Comparison of ENCODE assay signal across 1 cellular context in the genomic region with DNA sequence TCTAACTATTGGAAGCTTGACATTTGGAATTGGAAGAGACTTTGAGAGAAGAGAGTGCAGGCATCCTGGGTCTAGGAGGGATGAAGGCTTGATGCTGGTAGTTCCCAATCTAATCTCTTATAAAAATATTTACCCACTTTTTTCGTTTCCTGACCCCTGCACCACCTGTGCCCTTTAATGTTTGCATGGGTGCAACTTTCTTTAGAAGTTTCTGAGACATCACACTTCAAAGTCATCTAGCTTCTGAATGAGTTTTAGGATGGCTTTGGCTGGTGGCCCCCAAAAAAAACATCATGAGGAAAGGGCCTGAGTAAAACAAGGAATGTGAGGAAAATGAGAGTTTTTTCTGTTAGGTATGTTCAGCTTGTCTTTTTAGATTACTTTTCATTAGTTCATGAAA.
A peak's percentile ranks its signal among the peaks of the same experiment; 100 is the strongest.
TF ChIP-seq lines count a peak whose summit lies in the region.

No MANE protein-coding gene starts in this region.

TF ChIP-seq in HepG2, 621 proteins besides CTCF, POLR2A, EP300 and RAD21 (continued from another document and continues in another):
- TF ChIP-seq ZBTB39 (CRISPR knock-in tag; IDR thresholded peaks at IDR 0.05) (no peak), CBFB (CRISPR knock-in tag; IDR thresholded peaks at IDR 0.05) (no peak), PHF21A (CRISPR knock-in tag; IDR thresholded peaks at IDR 0.05) (peak; percentile 44; the same call in 1 of the 2 replicates), NONO (IDR thresholded peaks at IDR 0.05) (no peak), NONO (CRISPR knock-in tag; conservative IDR thresholded peaks at IDR 0.05) (no peak), DNMT3B (CRISPR knock-in tag; conservative IDR thresholded peaks at IDR 0.05) (no peak), YEATS4 (CRISPR knock-in tag; IDR thresholded peaks at IDR 0.05; ENCODE audit: borderline replicate concordance) (no peak), KAT2B (IDR thresholded peaks at IDR 0.05; ENCODE audit: borderline replicate concordance, low read depth, low read length) (no peak), HDAC1 (CRISPR knock-in tag; IDR thresholded peaks at IDR 0.05) (0 out of 2 replicates have a peak, but pooled peaks have one; percentile 19), KDM5A (IDR thresholded peaks at IDR 0.05; ENCODE audit: borderline replicate concordance, low read length) (no peak), NFIC (IDR thresholded peaks at IDR 0.05; ENCODE audit: low read length) (peak; percentile 62; the same call in 1 of the 2 replicates), ZNF652 (CRISPR knock-in tag; IDR thresholded peaks at IDR 0.05; ENCODE audit: borderline replicate concordance, low read depth) (no peak), ZKSCAN8 (CRISPR knock-in tag; IDR thresholded peaks at IDR 0.05; ENCODE audit: borderline replicate concordance) (no peak), ZNF296 (CRISPR knock-in tag; conservative IDR thresholded peaks at IDR 0.05) (no peak), GPN1 (CRISPR knock-in tag; IDR thresholded peaks at IDR 0.05; ENCODE audit: borderline replicate concordance) (no peak), ZNF136 (CRISPR knock-in tag; IDR thresholded peaks at IDR 0.05; ENCODE audit: low read depth) (no peak), SMYD3 (CRISPR knock-in tag; IDR thresholded peaks at IDR 0.05) (0 out of 2 replicates have a peak, but pooled peaks have one; percentile 58), MAZ (IDR thresholded peaks at IDR 0.05; ENCODE audit: borderline replicate concordance, low read depth, low read length) (no peak), MAZ (CRISPR knock-in tag; IDR thresholded peaks at IDR 0.05; ENCODE audit: low read depth) (no peak), ZNF253 (CRISPR knock-in tag; IDR thresholded peaks at IDR 0.05; ENCODE audit: borderline replicate concordance) (no peak), NR2F1 (CRISPR knock-in tag; IDR thresholded peaks at IDR 0.05) (peak; percentile 52 to 70; a peak in 3 of 4 replicates), ZNF740 (CRISPR knock-in tag; IDR thresholded peaks at IDR 0.05) (no peak), BCL6 (CRISPR knock-in tag; IDR thresholded peaks at IDR 0.05) (peak; percentile 68), ZNF574 (CRISPR knock-in tag; IDR thresholded peaks at IDR 0.05) (no peak), SAP130 (CRISPR knock-in tag; IDR thresholded peaks at IDR 0.05; ENCODE audit: low read depth) (peak; percentile 52), GFI1 (CRISPR knock-in tag; IDR thresholded peaks at IDR 0.05; ENCODE audit: borderline replicate concordance) (peak; percentile 80), RARA (CRISPR knock-in tag; IDR thresholded peaks at IDR 0.05) (peak; percentile 25; the same call in 1 of the 2 replicates), ISL2 (CRISPR knock-in tag; IDR thresholded peaks at IDR 0.05) (peak; percentile 75), FOSL2 (CRISPR knock-in tag; IDR thresholded peaks at IDR 0.05) (peak; percentile 29; the same call in 1 of the 2 replicates), ZNF329 (CRISPR knock-in tag; IDR thresholded peaks at IDR 0.05; ENCODE audit: low read depth) (no peak), ZNF263 (CRISPR knock-in tag; IDR thresholded peaks at IDR 0.05) (no peak), ZNF800 (CRISPR knock-in tag; IDR thresholded peaks at IDR 0.05) (no peak), ZNF335 (CRISPR knock-in tag; IDR thresholded peaks at IDR 0.05) (no peak), RERE (CRISPR knock-in tag; IDR thresholded peaks at IDR 0.05; ENCODE audit: low read depth) (peak; percentile 89), KDM1A (CRISPR knock-in tag; IDR thresholded peaks at IDR 0.05) (0 out of 2 replicates have a peak, but pooled peaks have one; percentile 22), TCF7L2 (IDR thresholded peaks at IDR 0.05; ENCODE audit: low read depth, low read length) (peak; percentile 86)
- TF ChIP-seq, protein P1, sequence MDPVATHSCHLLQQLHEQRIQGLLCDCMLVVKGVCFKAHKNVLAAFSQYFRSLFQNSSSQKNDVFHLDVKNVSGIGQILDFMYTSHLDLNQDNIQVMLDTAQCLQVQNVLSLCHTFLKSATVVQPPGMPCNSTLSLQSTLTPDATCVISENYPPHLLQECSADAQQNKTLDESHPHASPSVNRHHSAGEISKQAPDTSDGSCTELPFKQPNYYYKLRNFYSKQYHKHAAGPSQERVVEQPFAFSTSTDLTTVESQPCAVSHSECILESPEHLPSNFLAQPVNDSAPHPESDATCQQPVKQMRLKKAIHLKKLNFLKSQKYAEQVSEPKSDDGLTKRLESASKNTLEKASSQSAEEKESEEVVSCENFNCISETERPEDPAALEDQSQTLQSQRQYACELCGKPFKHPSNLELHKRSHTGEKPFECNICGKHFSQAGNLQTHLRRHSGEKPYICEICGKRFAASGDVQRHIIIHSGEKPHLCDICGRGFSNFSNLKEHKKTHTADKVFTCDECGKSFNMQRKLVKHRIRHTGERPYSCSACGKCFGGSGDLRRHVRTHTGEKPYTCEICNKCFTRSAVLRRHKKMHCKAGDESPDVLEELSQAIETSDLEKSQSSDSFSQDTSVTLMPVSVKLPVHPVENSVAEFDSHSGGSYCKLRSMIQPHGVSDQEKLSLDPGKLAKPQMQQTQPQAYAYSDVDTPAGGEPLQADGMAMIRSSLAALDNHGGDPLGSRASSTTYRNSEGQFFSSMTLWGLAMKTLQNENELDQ (CRISPR knock-in tag; IDR thresholded peaks at IDR 0.05; ENCODE audit: borderline replicate concordance), result no peak
- TF ChIP-seq, protein P2, sequence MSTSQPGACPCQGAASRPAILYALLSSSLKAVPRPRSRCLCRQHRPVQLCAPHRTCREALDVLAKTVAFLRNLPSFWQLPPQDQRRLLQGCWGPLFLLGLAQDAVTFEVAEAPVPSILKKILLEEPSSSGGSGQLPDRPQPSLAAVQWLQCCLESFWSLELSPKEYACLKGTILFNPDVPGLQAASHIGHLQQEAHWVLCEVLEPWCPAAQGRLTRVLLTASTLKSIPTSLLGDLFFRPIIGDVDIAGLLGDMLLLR (CRISPR knock-in tag; IDR thresholded peaks at IDR 0.05), result no peak
- TF ChIP-seq, protein P3, sequence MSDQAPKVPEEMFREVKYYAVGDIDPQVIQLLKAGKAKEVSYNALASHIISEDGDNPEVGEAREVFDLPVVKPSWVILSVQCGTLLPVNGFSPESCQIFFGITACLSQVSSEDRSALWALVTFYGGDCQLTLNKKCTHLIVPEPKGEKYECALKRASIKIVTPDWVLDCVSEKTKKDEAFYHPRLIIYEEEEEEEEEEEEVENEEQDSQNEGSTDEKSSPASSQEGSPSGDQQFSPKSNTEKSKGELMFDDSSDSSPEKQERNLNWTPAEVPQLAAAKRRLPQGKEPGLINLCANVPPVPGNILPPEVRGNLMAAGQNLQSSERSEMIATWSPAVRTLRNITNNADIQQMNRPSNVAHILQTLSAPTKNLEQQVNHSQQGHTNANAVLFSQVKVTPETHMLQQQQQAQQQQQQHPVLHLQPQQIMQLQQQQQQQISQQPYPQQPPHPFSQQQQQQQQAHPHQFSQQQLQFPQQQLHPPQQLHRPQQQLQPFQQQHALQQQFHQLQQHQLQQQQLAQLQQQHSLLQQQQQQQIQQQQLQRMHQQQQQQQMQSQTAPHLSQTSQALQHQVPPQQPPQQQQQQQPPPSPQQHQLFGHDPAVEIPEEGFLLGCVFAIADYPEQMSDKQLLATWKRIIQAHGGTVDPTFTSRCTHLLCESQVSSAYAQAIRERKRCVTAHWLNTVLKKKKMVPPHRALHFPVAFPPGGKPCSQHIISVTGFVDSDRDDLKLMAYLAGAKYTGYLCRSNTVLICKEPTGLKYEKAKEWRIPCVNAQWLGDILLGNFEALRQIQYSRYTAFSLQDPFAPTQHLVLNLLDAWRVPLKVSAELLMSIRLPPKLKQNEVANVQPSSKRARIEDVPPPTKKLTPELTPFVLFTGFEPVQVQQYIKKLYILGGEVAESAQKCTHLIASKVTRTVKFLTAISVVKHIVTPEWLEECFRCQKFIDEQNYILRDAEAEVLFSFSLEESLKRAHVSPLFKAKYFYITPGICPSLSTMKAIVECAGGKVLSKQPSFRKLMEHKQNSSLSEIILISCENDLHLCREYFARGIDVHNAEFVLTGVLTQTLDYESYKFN (CRISPR knock-in tag; conservative IDR thresholded peaks at IDR 0.05), result peak; percentile 56
- TF ChIP-seq, protein P4, sequence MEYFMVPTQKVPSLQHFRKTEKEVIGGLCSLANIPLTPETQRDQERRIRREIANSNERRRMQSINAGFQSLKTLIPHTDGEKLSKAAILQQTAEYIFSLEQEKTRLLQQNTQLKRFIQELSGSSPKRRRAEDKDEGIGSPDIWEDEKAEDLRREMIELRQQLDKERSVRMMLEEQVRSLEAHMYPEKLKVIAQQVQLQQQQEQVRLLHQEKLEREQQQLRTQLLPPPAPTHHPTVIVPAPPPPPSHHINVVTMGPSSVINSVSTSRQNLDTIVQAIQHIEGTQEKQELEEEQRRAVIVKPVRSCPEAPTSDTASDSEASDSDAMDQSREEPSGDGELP (IDR thresholded peaks at IDR 0.05; ENCODE audit: borderline replicate concordance, low read depth), result no peak
